Comparison of ENCODE assay signal across 2 cellular contexts in genomic region chr14:95316826-95317225, GRCh38.
TF ChIP-seq lines count a peak whose summit lies in the region.

No MANE protein-coding gene starts in this region.

TF ChIP-seq in SK-N-SH, 30 proteins besides CTCF, POLR2A, EP300 and RAD21 (continued from another document):
- TF ChIP-seq ZBTB33 (IDR thresholded peaks at IDR 0.05; ENCODE audit: borderline replicate concordance, low read depth) (no peak), FOSL2 (IDR thresholded peaks at IDR 0.05; ENCODE audit: borderline replicate concordance, low read depth) (no peak), JUND (IDR thresholded peaks at IDR 0.05) (no peak), TEAD4 (IDR thresholded peaks at IDR 0.05; ENCODE audit: borderline replicate concordance, insufficient read depth) (no peak)

TF ChIP-seq in SK-N-SH treated with all-trans-retinoic acid at 6 μM for 48 hours, 23 proteins besides CTCF, POLR2A, EP300 and RAD21 (continued from another document):
- TF ChIP-seq POU6F1 (CRISPR knock-in tag; IDR thresholded peaks at IDR 0.05; ENCODE audit: borderline replicate concordance, low read depth): no peak
- TF ChIP-seq TSHZ2 (CRISPR knock-in tag; IDR thresholded peaks at IDR 0.05): no peak
- no peak for TF ChIP-seq BACH2 (CRISPR knock-in tag; IDR thresholded peaks at IDR 0.05; ENCODE audit: borderline replicate concordance)
- no peak for TF ChIP-seq SNAI2 (CRISPR knock-in tag; IDR thresholded peaks at IDR 0.05)
- TF ChIP-seq OSR1 (CRISPR knock-in tag; IDR thresholded peaks at IDR 0.05): no peak
- TF ChIP-seq ZC3H10 (CRISPR knock-in tag; IDR thresholded peaks at IDR 0.05): no peak
- no peak for TF ChIP-seq ZFP30 (CRISPR knock-in tag; IDR thresholded peaks at IDR 0.05)
- TF ChIP-seq ZNF70 (CRISPR knock-in tag; IDR thresholded peaks at IDR 0.05): no peak
- TF ChIP-seq CSDC2 (CRISPR knock-in tag; IDR thresholded peaks at IDR 0.05): no peak
